Comparison of ENCODE assay signal across 7 cellular contexts in the genomic region with DNA sequence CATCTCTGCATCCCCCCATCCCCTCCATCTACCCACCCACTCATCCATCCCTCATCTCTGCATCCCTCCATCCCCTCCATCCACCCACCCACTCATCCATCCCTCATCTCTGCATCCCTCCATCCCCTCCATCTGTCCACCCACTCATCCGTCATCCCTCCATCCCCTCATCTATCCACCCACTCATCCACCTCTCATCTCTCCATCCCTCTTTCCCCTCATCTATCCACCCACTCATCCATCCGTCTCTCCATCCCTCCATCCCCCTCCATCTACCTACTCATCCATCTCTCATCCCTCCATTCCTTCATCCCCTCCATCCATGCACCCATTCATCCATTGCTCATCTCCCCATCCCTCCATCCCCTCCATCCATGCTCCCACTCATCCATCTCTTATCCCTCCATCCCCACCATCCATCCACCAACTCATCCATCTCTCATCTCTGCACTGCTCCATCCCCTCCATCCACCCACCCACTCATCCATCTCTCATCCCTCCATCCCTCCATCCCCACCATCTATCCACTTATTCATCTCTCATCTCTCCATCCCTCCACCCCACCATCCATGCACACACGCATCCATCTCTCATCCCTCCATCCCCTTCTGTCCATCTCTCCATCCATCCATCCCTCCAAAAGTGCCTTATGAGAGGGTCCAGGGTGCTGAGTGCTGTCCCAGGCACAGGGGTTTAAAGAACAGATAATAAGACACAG.
"Had no signal": no experiment of that assay in that cellular context is flagged by ENCODE, and none has a peak within 500 bp of the region (broad histone marks: within the 10 kb centered on the region; RNA-seq: fewer than 3 reads in every experiment).

No MANE protein-coding gene starts in this region.

- H3K27ac ChIP-seq: GM23248 had no signal

- H3K9me3 Mint-ChIP-seq: IgD-negative memory B cell had no signal

- ATAC-seq: HCT116 had no signal

- FAIRE-seq: HTR-8/SVneo had no signal

- H3K9ac ChIP-seq: GM23248 had no signal

- H3K4me1 ChIP-seq: HAP-1 had no signal

- H3K27ac Mint-ChIP-seq: IgD-negative memory B cell had no signal

- H3K36me3 Mint-ChIP-seq: IgD-negative memory B cell had no signal

- H3K27me3 Mint-ChIP-seq: IgD-negative memory B cell had no signal

- H3K4me3 Mint-ChIP-seq: IgD-negative memory B cell had no signal

- H2AFZ ChIP-seq: GM23248 had no signal

- H3K9me3 ChIP-seq: HAP-1 had no signal

- DNase-seq: GM23248, GOT3, KG1 had no signal

- H3K4me3 ChIP-seq: GM23248, HAP-1 had no signal
